26 cellular contexts compared by ENCODE assay signal in the genomic region with DNA sequence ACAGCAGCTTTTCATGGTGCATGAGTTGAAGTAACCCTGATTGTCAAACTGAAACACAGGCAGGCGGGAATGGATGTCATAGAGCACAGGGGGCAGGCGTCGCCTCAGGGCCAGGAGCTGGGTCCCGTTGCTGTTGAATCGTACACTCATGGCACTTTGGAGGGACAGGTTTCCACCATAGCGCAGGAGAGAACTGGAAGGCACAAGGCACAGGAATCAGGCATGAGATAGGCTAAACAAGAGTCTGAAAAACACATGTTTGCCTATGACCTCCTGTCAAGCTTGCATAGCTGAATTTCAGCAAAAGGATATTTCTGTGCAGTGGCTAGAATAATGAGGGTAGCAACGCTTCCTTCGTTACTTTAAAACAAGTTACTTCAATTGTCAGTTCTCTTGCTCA.
DNase-seq lines count a peak whose midpoint lies in the region; ATAC-seq, FAIRE-seq and TF ChIP-seq lines count a peak whose summit lies in the region.
"Had no signal": no experiment of that assay in that cellular context is flagged by ENCODE, and none has a peak within 500 bp of the region (broad histone marks: within the 10 kb centered on the region; RNA-seq: fewer than 3 reads in every experiment).

No MANE protein-coding gene starts in this region.

- H3K9ac ChIP-seq in astrocyte (ENCODE audit: low read length) = no peak overlapping the region
- H3K9ac ChIP-seq: BLaER1 had no signal

- H3K4me2 ChIP-seq in astrocyte (ENCODE audit: low read length) = no peak overlapping the region
- H3K4me2 ChIP-seq: BLaER1 had no signal

- H3K79me2 ChIP-seq in astrocyte (ENCODE audit: insufficient read depth, low read length) = peaks cover 25% of the 10 kb centered on the region

- no peaks in the 10 kb centered on the region for H3K9me3 ChIP-seq in astrocyte (ENCODE audit: insufficient read depth, low read depth, low read length)
- H3K9me3 ChIP-seq: BLaER1, HAP-1, MG63 had no signal

- no peak overlapping the region for H2AFZ ChIP-seq in astrocyte (ENCODE audit: low read depth, low read length)

- no peak for DNase-seq in activated naive CD8-positive, alpha-beta T cell treated with anti-CD3 and anti-CD28 coated beads for 36 hours
- DNase-seq in astrocyte (ENCODE audit: low read depth) (no peak), osteocyte (ENCODE audit: extremely low spot score, unreplicated experiment) (no peak), OCI-M1 (lab: John Stamatoyannopoulos, UW) (no peak), globus pallidus (ENCODE audit: low spot score) (no peak)
- DNase-seq: CD4-positive, CD25-positive, alpha-beta regulatory T cell; DMS53; GOT3; KG1; MG63; NCI-H1105 treated with DMSO at 0.1 percent for 48 hours; NCI-H146; NCI-H1930; NCI-H2107; NCI-H446; NCI-H524 treated with DMSO at 0.1 percent for 48 hours; NCI-H774; PC-3; RPMI8226; SHP77 had no signal

- peaks cover 9% of the 10 kb centered on the region for H3K36me3 Mint-ChIP-seq in activated naive CD8-positive, alpha-beta T cell
- H3K36me3 Mint-ChIP-seq in activated naive CD8-positive, alpha-beta T cell treated with anti-CD3 and anti-CD28 coated beads for 36 hours = peaks cover 9% of the 10 kb centered on the region
- H3K36me3 Mint-ChIP-seq in astrocyte (ENCODE audit: low read depth, unreplicated experiment) = peaks cover 5% of the 10 kb centered on the region
- peaks cover 11% of the 10 kb centered on the region for H3K36me3 Mint-ChIP-seq in osteocyte (ENCODE audit: unreplicated experiment)

- FAIRE-seq in astrocyte (lab: Jason Lieb, UNC) = no peak
- FAIRE-seq: D721Med, G401.6 had no signal

- H3K27me3 ChIP-seq in astrocyte (ENCODE audit: insufficient read depth, low read length) = no peaks in the 10 kb centered on the region
- H3K27me3 ChIP-seq: BLaER1, MG63 had no signal

- H3K4me1 ChIP-seq in astrocyte (ENCODE audit: insufficient read depth, low read length) = peaks cover 25% of the 10 kb centered on the region
- H3K4me1 ChIP-seq: BLaER1 had no signal

- H3K9me3 Mint-ChIP-seq in activated naive CD8-positive, alpha-beta T cell (ENCODE audit: low read depth) = no peaks in the 10 kb centered on the region
- no peaks in the 10 kb centered on the region for H3K9me3 Mint-ChIP-seq in activated naive CD8-positive, alpha-beta T cell treated with anti-CD3 and anti-CD28 coated beads for 36 hours
- H3K9me3 Mint-ChIP-seq in astrocyte (ENCODE audit: unreplicated experiment) = no peaks in the 10 kb centered on the region
- H3K9me3 Mint-ChIP-seq in osteocyte (ENCODE audit: unreplicated experiment) = no peaks in the 10 kb centered on the region
- H3K9me3 Mint-ChIP-seq: CD4-positive, CD25-positive, alpha-beta regulatory T cell had no signal

- no peak for ATAC-seq in GM18502 (IDR thresholded peaks at IDR 0.05; ENCODE audit: poor library complexity, unreplicated experiment)
- ATAC-seq: PC-3 had no signal

- no peak overlapping the region for H3K27ac ChIP-seq in astrocyte (ENCODE audit: low read depth, low read length)
- H3K27ac ChIP-seq: BLaER1 had no signal

- H3K4me3 ChIP-seq in astrocyte (ENCODE audit: insufficient read depth, low read depth, low read length) = no peak overlapping the region
- H3K4me3 ChIP-seq: BLaER1, HAP-1, MG63 had no signal

- peaks cover 9% of the 10 kb centered on the region for H3K36me3 ChIP-seq in astrocyte (ENCODE audit: insufficient read depth, low read length)
- H3K36me3 ChIP-seq: MG63 had no signal

- H3K4me1 Mint-ChIP-seq in activated naive CD8-positive, alpha-beta T cell (ENCODE audit: low read depth) = peaks cover 9% of the 10 kb centered on the region
- peaks cover 22% of the 10 kb centered on the region for H3K4me1 Mint-ChIP-seq in activated naive CD8-positive, alpha-beta T cell treated with anti-CD3 and anti-CD28 coated beads for 36 hours
- H3K4me1 Mint-ChIP-seq in astrocyte (ENCODE audit: low read depth, unreplicated experiment) (peaks cover 73% of the 10 kb centered on the region), osteocyte (ENCODE audit: unreplicated experiment) (peaks cover 81% of the 10 kb centered on the region)

- no peaks in the 10 kb centered on the region for H3K27me3 Mint-ChIP-seq in activated naive CD8-positive, alpha-beta T cell
- no peaks in the 10 kb centered on the region for H3K27me3 Mint-ChIP-seq in activated naive CD8-positive, alpha-beta T cell treated with anti-CD3 and anti-CD28 coated beads for 36 hours
- H3K27me3 Mint-ChIP-seq in astrocyte (ENCODE audit: low read depth, unreplicated experiment) = no peaks in the 10 kb centered on the region
- no peaks in the 10 kb centered on the region for H3K27me3 Mint-ChIP-seq in osteocyte (ENCODE audit: unreplicated experiment)
- H3K27me3 Mint-ChIP-seq: CD4-positive, CD25-positive, alpha-beta regulatory T cell had no signal

- TF ChIP-seq CTCF in astrocyte (IDR thresholded peaks at IDR 0.05; ENCODE audit: insufficient read depth, low read depth, low read length) (no peak), osteocyte (IDR thresholded peaks at IDR 0.05) (no peak)

- no peak overlapping the region for H3K4me3 Mint-ChIP-seq in activated naive CD8-positive, alpha-beta T cell
- no peak overlapping the region for H3K4me3 Mint-ChIP-seq in activated naive CD8-positive, alpha-beta T cell treated with anti-CD3 and anti-CD28 coated beads for 36 hours
- H3K4me3 Mint-ChIP-seq in astrocyte (ENCODE audit: unreplicated experiment) (no peak overlapping the region), osteocyte (ENCODE audit: unreplicated experiment) (no peak overlapping the region)
- H3K4me3 Mint-ChIP-seq: CD4-positive, CD25-positive, alpha-beta regulatory T cell had no signal

- H4K20me1 ChIP-seq in astrocyte (ENCODE audit: insufficient read depth, low read length) = peaks cover 6% of the 10 kb centered on the region

- peak overlapping the region; percentile 56 for H3K27ac Mint-ChIP-seq in activated naive CD8-positive, alpha-beta T cell
- H3K27ac Mint-ChIP-seq in activated naive CD8-positive, alpha-beta T cell treated with anti-CD3 and anti-CD28 coated beads for 36 hours = no peak overlapping the region
- H3K27ac Mint-ChIP-seq in astrocyte (ENCODE audit: unreplicated experiment) = peak overlapping the region; percentile 12
- H3K27ac Mint-ChIP-seq in osteocyte (ENCODE audit: unreplicated experiment) = peak overlapping the region; percentile 10
- H3K27ac Mint-ChIP-seq: CD4-positive, CD25-positive, alpha-beta regulatory T cell had no signal
